ENCODE assay signal across 21 cellular contexts in genomic region chr10:12941966-12942365, GRCh38. TPM values are rescaled to one million over a fixed set of nuclear protein-coding genes. Genes with fewer than 3 reads are reported as not detected.
A peak's percentile ranks its signal among the peaks of the same experiment; 100 is the strongest.
DNase-seq lines count a peak whose midpoint lies in the region; ATAC-seq and TF ChIP-seq lines count a peak whose summit lies in the region.
"Had no signal": no experiment of that assay in that cellular context is flagged by ENCODE, and none has a peak within 500 bp of the region (broad histone marks: within the 10 kb centered on the region; RNA-seq: fewer than 3 reads in every experiment).

No MANE protein-coding gene starts in this region.

- H2BK5ac ChIP-seq in IMR-90 (ENCODE audit: low read depth, low read length, poor library complexity, severe bottlenecking), result no peak overlapping the region

- H3K18ac ChIP-seq in IMR-90 (ENCODE audit: low read depth, low read length), result no peak overlapping the region

- no peak overlapping the region for H3K27ac Mint-ChIP-seq in activated naive CD8-positive, alpha-beta T cell treated with anti-CD3 and anti-CD28 coated beads, Interleukin-2, amount 50 U/mL, for 24 hours
- H3K27ac Mint-ChIP-seq: CD8-positive, alpha-beta T cell had no signal

- H2BK15ac ChIP-seq in IMR-90 (ENCODE audit: low read depth, low read length), result no peak overlapping the region

- DNase-seq in IMR-90, result no peak
- no peak for DNase-seq in coronary artery (ENCODE audit: low spot score)
- peak; percentile 40 for DNase-seq in fibroblast of villous mesenchyme (ENCODE audit: low read depth)
- no peak for DNase-seq in NCI-H2196 treated with DMSO at 0.1 percent for 48 hours (lab: John Stamatoyannopoulos, UW; ENCODE audit: unreplicated experiment)
- no peak for DNase-seq in NCI-H146 (lab: John Stamatoyannopoulos, UW)
- no peak for DNase-seq in activated naive CD8-positive, alpha-beta T cell treated with anti-CD3 and anti-CD28 coated beads, Interleukin-2, amount 50 U/mL, for 24 hours
- no peak for DNase-seq in middle frontal gyrus (ENCODE audit: extremely low spot score, low spot score)
- DNase-seq: C1 segment of cervical spinal cord; Caco-2; CD8-positive, alpha-beta T cell; NCI-H1048; NCI-H1417; NCI-H1694 treated with DMSO at 0.1 percent for 48 hours; NCI-H2081; NCI-H226; NCI-H510A; RPMI8226; SHP77 had no signal

- H4K5ac ChIP-seq in IMR-90 (ENCODE audit: low read depth, low read length), result no peak overlapping the region

- H3K36me3 ChIP-seq in IMR-90 (ENCODE audit: control insufficient read depth, insufficient read depth, low read length) (no peaks in the 10 kb centered on the region), subcutaneous abdominal adipose tissue (ENCODE audit: control insufficient read depth in 5 of 5, insufficient read depth in 5 of 5, low read length in 5 of 5) (no peaks in the 10 kb centered on the region)

- CTCF ChIA-PET in IMR-90 (lab: Yijun Ruan, JAX), result interaction anchor here (1.3 kb wide), 1 partner anchor 8 kb away, joined by 3 read pairs; no protein-coding TSS in a partner anchor

- peak; percentile 48; the same call in 1 of the 2 replicates for ATAC-seq in IMR-90 (ENCODE audit: low read depth)
- ATAC-seq in activated naive CD8-positive, alpha-beta T cell treated with anti-CD3 and anti-CD28 coated beads, Interleukin-2, amount 50 U/mL, for 24 hours, result no peak
- ATAC-seq: CD8-positive, alpha-beta T cell; HCT116 had no signal

- BruUV-seq in IMR-90 (replicated peaks; lab: Mats Ljungman, UMichigan), result no TSS peak

- H3K4me3 ChIP-seq in IMR-90 (ENCODE audit: insufficient read depth, low read depth, low read length) (no peak overlapping the region), coronary artery (no peak overlapping the region), fibroblast of villous mesenchyme (ENCODE audit: low read depth, low read length) (no peak overlapping the region), subcutaneous abdominal adipose tissue (ENCODE audit: low read depth in 1 of 5, low read length in 5 of 5) (no peak overlapping the region)

- H4K8ac ChIP-seq in IMR-90 (ENCODE audit: low read depth in 2 of 2, low read length in 2 of 2), result no peak overlapping the region

- no peak overlapping the region for H2AFZ ChIP-seq in IMR-90 (replicated peaks; ENCODE audit: low read length, poor library complexity)

- no peak overlapping the region for H3K4ac ChIP-seq in IMR-90 (ENCODE audit: low read depth, low read length)

- H2BK20ac ChIP-seq in IMR-90 (ENCODE audit: low read depth, low read length), result no peak overlapping the region

- no peaks in the 10 kb centered on the region for H3K36me3 Mint-ChIP-seq in activated naive CD8-positive, alpha-beta T cell treated with anti-CD3 and anti-CD28 coated beads, Interleukin-2, amount 50 U/mL, for 24 hours (ENCODE audit: low read depth)
- H3K36me3 Mint-ChIP-seq: CD8-positive, alpha-beta T cell had no signal

- H2BK120ac ChIP-seq in IMR-90 (ENCODE audit: low read depth, low read length), result no peak overlapping the region

- H3K4me1 ChIP-seq in IMR-90 (ENCODE audit: control insufficient read depth, insufficient read depth, low read length), result peaks cover 3% of the 10 kb centered on the region; the same call in 1 of the 2 replicates
- peaks cover 1 to 25% (median 18%) of the 10 kb centered on the region in 5 donors for H3K4me1 ChIP-seq in subcutaneous abdominal adipose tissue (ENCODE audit: control insufficient read depth in 5 of 5, insufficient read depth in 5 of 5, low read length in 5 of 5)
- H3K4me1 ChIP-seq: Caco-2 had no signal

- intact Hi-C loops in IMR-90 (cut with micrococcal nuclease), result no loop called here

- no peaks in the 10 kb centered on the region for H4K20me1 ChIP-seq in IMR-90 (ENCODE audit: insufficient read depth, low read length)

- H3K4me1 Mint-ChIP-seq in activated naive CD8-positive, alpha-beta T cell treated with anti-CD3 and anti-CD28 coated beads, Interleukin-2, amount 50 U/mL, for 24 hours, result no peaks in the 10 kb centered on the region

- no CpG with 5 or more reads among the region's 1 CpG for WGBS in IMR-90 (ENCODE audit: extremely low coverage in 2 of 2, insufficient read length in 1 of 2), 2 experiments

- dilution Hi-C loops in IMR-90 (cut with HindIII; ENCODE audit: low sequenced_read_pairs, unreplicated experiment), result no loop called here

- no peak overlapping the region for H3K14ac ChIP-seq in IMR-90 (replicated peaks; ENCODE audit: low read depth, low read length)

- H3K27ac ChIP-seq in IMR-90 (ENCODE audit: insufficient read depth, low read length), result no peak overlapping the region
- peak overlapping the region; percentile 43 to 52 for H3K27ac ChIP-seq in coronary artery
- peak overlapping the region; percentile 30 for H3K27ac ChIP-seq in subcutaneous abdominal adipose tissue (ENCODE audit: low read depth, low read length)
- H3K27ac ChIP-seq: HL-60 had no signal

- no peak overlapping the region for H2AK9ac ChIP-seq in IMR-90 (replicated peaks; ENCODE audit: low read depth, low read length, poor library complexity)

- H2AK5ac ChIP-seq in IMR-90 (ENCODE audit: low read depth, low read length), result no peak overlapping the region

- no peak overlapping the region for H3K23ac ChIP-seq in IMR-90 (ENCODE audit: low read depth, low read length)

- no peak for TF ChIP-seq RAD21 in IMR-90 (IDR thresholded peaks at IDR 0.05; ENCODE audit: low read length)

- H3K27me3 ChIP-seq in IMR-90 (ENCODE audit: control insufficient read depth, insufficient read depth, low read length) (no peaks in the 10 kb centered on the region), subcutaneous abdominal adipose tissue (ENCODE audit: control insufficient read depth in 5 of 5, insufficient read depth in 4 of 5, low read length in 5 of 5) (no peaks in the 10 kb centered on the region)

- H4K91ac ChIP-seq in IMR-90 (ENCODE audit: insufficient read depth, low read depth, low read length), result no peak overlapping the region

- no peak overlapping the region for H3K4me3 Mint-ChIP-seq in activated naive CD8-positive, alpha-beta T cell treated with anti-CD3 and anti-CD28 coated beads, Interleukin-2, amount 50 U/mL, for 24 hours
- H3K4me3 Mint-ChIP-seq: CD8-positive, alpha-beta T cell had no signal

- H3K9me1 ChIP-seq in IMR-90 (ENCODE audit: insufficient read depth, low read length), result no peaks in the 10 kb centered on the region

- in situ Hi-C loops in IMR-90 (cut with MboI; ENCODE audit: low sequenced_read_pairs), result no loop called here

- H3K4me2 ChIP-seq in IMR-90 (ENCODE audit: low read depth, low read length), result no peak overlapping the region

- POLR2A ChIA-PET in IMR-90 (lab: Charles Lee; ENCODE audit: unreplicated experiment), result no interaction called here

- TF ChIP-seq CTCF in IMR-90 (conservative IDR thresholded peaks at IDR 0.05; ENCODE audit: low read depth, low read length) (no peak), coronary artery (IDR thresholded peaks at IDR 0.05) (no peak), fibroblast of villous mesenchyme (IDR thresholded peaks at IDR 0.05; ENCODE audit: insufficient read depth, low read depth, low read length) (no peak)

- no peak overlapping the region for H3K9ac ChIP-seq in IMR-90 (ENCODE audit: low read depth, low read length)
- H3K9ac ChIP-seq in subcutaneous abdominal adipose tissue (ENCODE audit: low read length in 5 of 5), result no peak overlapping the region

- H3K27me3 Mint-ChIP-seq in activated naive CD8-positive, alpha-beta T cell treated with anti-CD3 and anti-CD28 coated beads, Interleukin-2, amount 50 U/mL, for 24 hours, result peaks cover 7% of the 10 kb centered on the region

- TF ChIP-seq POLR2A in IMR-90 (IDR thresholded peaks at IDR 0.05; ENCODE audit: low read depth, low read length), result no peak

- no peak overlapping the region for H3K56ac ChIP-seq in IMR-90 (ENCODE audit: extremely low read depth, insufficient read depth, low read length)

- H3K9me3 Mint-ChIP-seq in activated naive CD8-positive, alpha-beta T cell treated with anti-CD3 and anti-CD28 coated beads, Interleukin-2, amount 50 U/mL, for 24 hours, result no peaks in the 10 kb centered on the region
- H3K9me3 Mint-ChIP-seq: CD8-positive, alpha-beta T cell had no signal

- H3K79me1 ChIP-seq in IMR-90 (ENCODE audit: low read depth in 1 of 2, low read length in 2 of 2), result no peaks in the 10 kb centered on the region

- H3K9me3 ChIP-seq in IMR-90 (ENCODE audit: control insufficient read depth, insufficient read depth, low read length) (no peaks in the 10 kb centered on the region; the same call in 1 of the 2 replicates), subcutaneous abdominal adipose tissue (ENCODE audit: control insufficient read depth in 5 of 5, low read length in 5 of 5) (peaks cover 0 to 2% (median 0%) of the 10 kb centered on the region in 5 donors)

TF ChIP-seq in IMR-90, 13 proteins besides CTCF, POLR2A, EP300 and RAD21:
- no peak for TF ChIP-seq BHLHE40 (IDR thresholded peaks at IDR 0.05; ENCODE audit: low read depth, low read length)

RNA-seq across cellular contexts. Expression of gene CCDC3, which starts 59.5 kb away (rescaled TPM):
- under 0.01 and 0.36 TPM in 2 replicates for total RNA-seq in IMR-90 (2012; rRNA removed)
- 0.24 and 0.29 TPM in 2 replicates for polyA plus RNA-seq in IMR-90 (2012; rRNA removed)
- 0.13 and 0.20 TPM in 2 replicates for polyA plus RNA-seq in IMR-90 (2012; cell fraction: cytosol; rRNA removed)
- 0.11 and 0.13 TPM in 2 replicates for polyA plus RNA-seq in IMR-90 (2012; cell fraction: nucleus; rRNA removed; ENCODE audit: low replicate concordance)
- 0.43 and 1.3 TPM in 2 replicates for total RNA-seq in fibroblast of villous mesenchyme
- total RNA-seq: CD8-positive, alpha-beta T cell had no signal
